In the genomic region with DNA sequence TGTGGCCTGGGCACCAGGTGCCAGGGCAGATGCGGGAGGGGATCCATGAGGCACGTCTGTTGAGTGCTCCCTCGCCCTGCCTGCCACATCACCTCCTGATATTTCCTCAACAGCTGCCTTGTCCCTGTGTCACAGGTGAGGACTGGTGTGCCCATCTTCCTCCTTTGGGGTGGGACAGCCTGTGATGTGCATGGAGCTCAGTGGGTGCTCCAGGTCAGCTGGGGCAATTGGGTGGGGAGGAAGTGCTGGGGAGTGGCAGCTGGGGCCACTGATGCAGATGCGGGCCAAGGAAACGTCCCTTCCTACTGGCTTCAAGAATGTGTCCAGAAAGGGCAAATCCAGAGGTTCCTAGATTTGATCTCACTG, we compare ENCODE assay signal across 21 cellular contexts.
DNase-seq lines count a peak whose midpoint lies in the region; ATAC-seq, FAIRE-seq and TF ChIP-seq lines count a peak whose summit lies in the region.
"Had no signal": no experiment of that assay in that cellular context is flagged by ENCODE, and none has a peak within 500 bp of the region (broad histone marks: within the 10 kb centered on the region; RNA-seq: fewer than 3 reads in every experiment).

No MANE protein-coding gene starts in this region.

- H3K36me3 Mint-ChIP-seq in stimulated activated effector memory CD8-positive, alpha-beta T cell treated with anti-CD3 and anti-CD28 coated beads, Interleukin-12 subunit alpha, Interleukin-12 subunit beta, amount 100 ng/mL, for 72 hours: no peaks in the 10 kb centered on the region

- H4K91ac ChIP-seq in trophoblast cell (ENCODE audit: low read depth, low read length): no peak overlapping the region

- H2BK12ac ChIP-seq in trophoblast cell (ENCODE audit: low read length): no peak overlapping the region

- TF ChIP-seq CTCF in RWPE1 (conservative IDR thresholded peaks at IDR 0.05; ENCODE audit: low read depth): no peak

- no peak overlapping the region for H3K18ac ChIP-seq in trophoblast cell (ENCODE audit: low read length)

- WGBS in trophoblast cell (ENCODE audit: extremely low coverage, insufficient coverage, insufficient read length): no CpG with 5 or more reads among the region's 5 CpGs

- peaks cover 2% of the 10 kb centered on the region in 2 experiments for H3K36me3 ChIP-seq in trophoblast cell (ENCODE audit: control insufficient read depth in 1 of 2, insufficient read depth in 2 of 2, low read length in 2 of 2)
- H3K36me3 ChIP-seq: BE2C had no signal

- H2AK5ac ChIP-seq in trophoblast cell (ENCODE audit: low read length): no peak overlapping the region

- no peak overlapping the region for H3K4ac ChIP-seq in trophoblast cell (ENCODE audit: low read depth, low read length)

- POLR2A ChIA-PET in RWPE1 (lab: Yijun Ruan, JAX; ENCODE audit: low non-redundant PET): no interaction called here

- H3K27ac Mint-ChIP-seq in stimulated activated effector memory CD8-positive, alpha-beta T cell treated with anti-CD3 and anti-CD28 coated beads, Interleukin-12 subunit alpha, Interleukin-12 subunit beta, amount 100 ng/mL, for 72 hours: peak overlapping the region; percentile 8
- H3K27ac Mint-ChIP-seq: CD4-positive, alpha-beta T cell; GM23338 had no signal

- H3K4me3 ChIP-seq in trophoblast cell (ENCODE audit: low read depth, low read length): peak overlapping the region; percentile 23
- H3K4me3 ChIP-seq: GM23338 had no signal

- no peak overlapping the region for H3K9ac ChIP-seq in trophoblast cell (ENCODE audit: low read length)

- H2BK5ac ChIP-seq in trophoblast cell (ENCODE audit: low read depth, low read length, poor library complexity): no peak overlapping the region

- CTCF ChIA-PET in RWPE1 (lab: Yijun Ruan, JAX): no interaction called here

- H3K14ac ChIP-seq in trophoblast cell (ENCODE audit: low read length): no peak overlapping the region

- H3K23ac ChIP-seq in trophoblast cell (ENCODE audit: low read length): no peak overlapping the region

- no peak overlapping the region for H3K4me2 ChIP-seq in trophoblast cell (ENCODE audit: low read length)
- H3K4me2 ChIP-seq: GM23338 had no signal

- ATAC-seq in esophagus mucosa (peak; percentile 43), HG02973 (IDR thresholded peaks at IDR 0.05; ENCODE audit: unreplicated experiment) (no peak), GM21360 (IDR thresholded peaks at IDR 0.05; ENCODE audit: unreplicated experiment) (no peak)
- ATAC-seq in stimulated activated effector memory CD8-positive, alpha-beta T cell treated with anti-CD3 and anti-CD28 coated beads, Interleukin-12 subunit alpha, Interleukin-12 subunit beta, amount 100 ng/mL, for 72 hours: no peak
- ATAC-seq: GM23338 had no signal

- H3K27ac ChIP-seq in RWPE1 (0 out of 2 replicates have a peak overlapping the region, but pooled peaks have one; percentile 6), trophoblast cell (ENCODE audit: low read depth, low read length) (no peak overlapping the region)
- H3K27ac ChIP-seq: C4-2B had no signal

- H3K4me3 Mint-ChIP-seq in stimulated activated effector memory CD8-positive, alpha-beta T cell treated with anti-CD3 and anti-CD28 coated beads, Interleukin-12 subunit alpha, Interleukin-12 subunit beta, amount 100 ng/mL, for 72 hours: no peak overlapping the region
- H3K4me3 Mint-ChIP-seq: CD4-positive, alpha-beta T cell; GM23338 had no signal

- FAIRE-seq in RCC 7860 (lab: Jason Lieb, UNC): no peak
- FAIRE-seq: A204.1, D721Med, G401.6, GM12891, GM19239, H54, HTR-8/SVneo had no signal

- no peaks in the 10 kb centered on the region for H3K9me3 Mint-ChIP-seq in stimulated activated effector memory CD8-positive, alpha-beta T cell treated with anti-CD3 and anti-CD28 coated beads, Interleukin-12 subunit alpha, Interleukin-12 subunit beta, amount 100 ng/mL, for 72 hours
- H3K9me3 Mint-ChIP-seq: CD4-positive, alpha-beta T cell; GM23338 had no signal

- no peak overlapping the region for H4K8ac ChIP-seq in trophoblast cell (ENCODE audit: low read depth, low read length)

- peaks cover under 1% of the 10 kb centered on the region for H3K4me1 Mint-ChIP-seq in stimulated activated effector memory CD8-positive, alpha-beta T cell treated with anti-CD3 and anti-CD28 coated beads, Interleukin-12 subunit alpha, Interleukin-12 subunit beta, amount 100 ng/mL, for 72 hours

- H3K79me1 ChIP-seq in trophoblast cell (ENCODE audit: low read length): no peaks in the 10 kb centered on the region

- DNase-seq in RWPE1 (ENCODE audit: low spot score) (no peak), trophoblast cell (no peak), RCC 7860 (ENCODE audit: low spot score) (no peak)
- no peak for DNase-seq in stimulated activated effector memory CD8-positive, alpha-beta T cell treated with anti-CD3 and anti-CD28 coated beads, Interleukin-12 subunit alpha, Interleukin-12 subunit beta, amount 100 ng/mL, for 72 hours (ENCODE audit: low spot score in 2 of 2)
- DNase-seq: ACHN; BE2C; Caco-2; CD4-positive, alpha-beta T cell; HCEC 1CT had no signal

- no peak overlapping the region for H4K12ac ChIP-seq in trophoblast cell (ENCODE audit: low read depth, low read length)

- H2BK120ac ChIP-seq in trophoblast cell (ENCODE audit: insufficient read depth, low read length, poor library complexity): no peak overlapping the region

- H3K27me3 ChIP-seq in trophoblast cell (ENCODE audit: insufficient read depth, low read length): no peaks in the 10 kb centered on the region
- H3K27me3 ChIP-seq: BE2C had no signal

- no peak overlapping the region for H2AFZ ChIP-seq in trophoblast cell (ENCODE audit: insufficient read depth, low read length, poor library complexity)
- H2AFZ ChIP-seq: GM23338 had no signal

- peaks cover 8% of the 10 kb centered on the region for H3K9me3 ChIP-seq in trophoblast cell (ENCODE audit: insufficient read depth, low read depth, low read length)
- H3K9me3 ChIP-seq: BE2C, Caco-2 had no signal

- H3K79me2 ChIP-seq in trophoblast cell (ENCODE audit: control insufficient read depth, insufficient read depth, low read length, poor library complexity): no peaks in the 10 kb centered on the region

- peaks cover 3 to 4% of the 10 kb centered on the region in 2 experiments for H3K4me1 ChIP-seq in trophoblast cell (ENCODE audit: control insufficient read depth in 1 of 2, insufficient read depth in 2 of 2, low read length in 2 of 2)
- H3K4me1 ChIP-seq: BE2C had no signal
